Comparison of ENCODE assay signal across 12 cellular contexts in genomic region chr5:124697912-124698690, GRCh38. TPM values are rescaled to one million over a fixed set of nuclear protein-coding genes. Genes with fewer than 3 reads are reported as not detected.
DNase-seq lines count a peak whose midpoint lies in the region; ATAC-seq and TF ChIP-seq lines count a peak whose summit lies in the region.
"Had no signal": no experiment of that assay in that cellular context is flagged by ENCODE, and none has a peak within 500 bp of the region (broad histone marks: within the 10 kb centered on the region; RNA-seq: fewer than 3 reads in every experiment).

No MANE protein-coding gene starts in this region.

- no peak overlapping the region for H3K4me3 ChIP-seq in left ventricle myocardium inferior
- H3K4me3 ChIP-seq: skin epidermis had no signal

- TF ChIP-seq CTCF in left ventricle myocardium inferior (IDR thresholded peaks at IDR 0.05; ENCODE audit: borderline replicate concordance) = no peak

- peaks cover 47% of the 10 kb centered on the region for H3K4me1 ChIP-seq in left ventricle myocardium inferior

- peaks cover 9% of the 10 kb centered on the region for H3K36me3 ChIP-seq in left ventricle myocardium inferior

- H3K27ac ChIP-seq in angular gyrus (ENCODE audit: low read depth, low read length) (peak overlapping the region; percentile 29), left ventricle myocardium inferior (replicated peaks) (peak overlapping the region; percentile 66)

- peak; percentile 23 for DNase-seq in H4 (ENCODE audit: low spot score)
- peak; percentile 23 for DNase-seq in left ventricle myocardium inferior
- peak; percentile 87 for DNase-seq in renal cortical epithelial cell (ENCODE audit: low read depth)
- DNase-seq in NOMO-1 treated with dmso at 0.1 percent for 144 hours (lab: John Stamatoyannopoulos, UW; ENCODE audit: unreplicated experiment) = no peak
- no peak for DNase-seq in NOMO-1 treated with DMSO at 0.1 percent for 48 hours (lab: John Stamatoyannopoulos, UW; ENCODE audit: unreplicated experiment)
- DNase-seq: activated naive CD4-positive, alpha-beta T cell treated with anti-CD3 and anti-CD28 coated beads, Interleukin-2, amount 10 ng/mL, durations not matched to agents 7 days and 5 days; CD8-positive, alpha-beta memory T cell; GOT3 had no signal

- intact Hi-C loops in left ventricle myocardium inferior (cut with micrococcal nuclease) = no loop called here

- no peaks in the 10 kb centered on the region for H3K9me3 ChIP-seq in left ventricle myocardium inferior (replicated peaks)

- ATAC-seq in GM19463 (IDR thresholded peaks at IDR 0.05; ENCODE audit: unreplicated experiment) = no peak
- ATAC-seq in HG03045 (IDR thresholded peaks at IDR 0.05; ENCODE audit: unreplicated experiment) = no peak

- H3K27me3 ChIP-seq in left ventricle myocardium inferior (ENCODE audit: low read depth) = no peaks in the 10 kb centered on the region

RNA-seq across cellular contexts. Expression of gene ZNF608, which starts 48.3 kb away (rescaled TPM):
- total RNA-seq in H4 (2014; rRNA removed; shearing (Covaris generic)) = 20.8 and 28.0 TPM in 2 replicates
- total RNA-seq in left ventricle myocardium inferior = 6.8 TPM
- total RNA-seq in renal cortical epithelial cell = 59.6 and 116 TPM in 2 replicates
- total RNA-seq: CD8-positive, alpha-beta memory T cell had no signal

Comparison
In these comparisons a context has a peak if more than half of its experiments do, and no peak if none do; other contexts are left out.
1. DNase-seq: peak in H4 (single experiment), left ventricle myocardium inferior (single experiment) and renal cortical epithelial cell (single experiment); none in NOMO-1 treated with dmso at 0.1 percent for 144 hours (single experiment) and NOMO-1 treated with DMSO at 0.1 percent for 48 hours (single experiment).